10 cellular contexts compared by ENCODE assay signal in the genomic region with DNA sequence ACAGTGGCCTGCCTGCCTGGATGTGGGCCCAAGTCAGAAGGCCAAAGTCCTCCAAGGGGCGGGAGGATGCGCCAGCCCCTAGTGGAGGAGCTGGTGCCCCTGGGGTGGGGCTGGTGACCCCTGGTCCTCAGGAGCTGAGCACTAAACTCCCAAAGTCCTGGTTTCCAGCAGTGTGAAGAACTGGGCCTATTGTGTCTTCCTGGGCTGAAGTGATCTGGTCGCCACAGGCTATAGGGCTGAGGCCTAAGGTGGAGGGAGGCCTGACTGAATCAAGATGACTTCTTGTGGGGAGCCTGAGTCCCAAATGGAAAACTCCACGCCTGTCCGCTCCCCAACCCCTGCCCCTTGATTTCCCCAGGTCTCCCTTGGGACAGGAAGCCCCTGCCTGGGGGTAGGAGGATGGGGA. TPM values are rescaled to one million over a fixed set of nuclear protein-coding genes. Genes with fewer than 3 reads are reported as not detected.
DNase-seq lines count a peak whose midpoint lies in the region; ATAC-seq and TF ChIP-seq lines count a peak whose summit lies in the region.
"Had no signal": no experiment of that assay in that cellular context is flagged by ENCODE, and none has a peak within 500 bp of the region (broad histone marks: within the 10 kb centered on the region; RNA-seq: fewer than 3 reads in every experiment).

No MANE protein-coding gene starts in this region.

- POLR2A ChIA-PET in HEK293 (lab: Yijun Ruan, JAX): no interaction called here

- no peak for DNase-seq in left lobe of liver (ENCODE audit: low spot score)
- DNase-seq in stimulated activated CD8-positive, alpha-beta memory T cell treated with anti-CD3 and anti-CD28 coated beads, Interleukin-4, amount 100 ng/mL, for 48 hours: peak; percentile 44
- DNase-seq in NCI-H1105 (lab: John Stamatoyannopoulos, UW): no peak
- no peak for DNase-seq in midbrain (lab: John Stamatoyannopoulos, UW)
- DNase-seq: activated CD8-positive, alpha-beta memory T cell treated with anti-CD3 and anti-CD28 coated beads for 24 hours; NCI-H345 had no signal

- CTCF ChIA-PET in HEK293 (lab: Yijun Ruan, JAX): interaction anchor here (0.6 to 4.0 kb wide), 2 partner anchors 235 to 265 kb away, joined by 3 to 44 read pairs; no protein-coding TSS in a partner anchor

- H3K9me3 ChIP-seq in HEK293 (ENCODE audit: control insufficient read depth, insufficient read depth, low read depth, low read length): no peaks in the 10 kb centered on the region

- H3K4me1 ChIP-seq in HEK293 (ENCODE audit: control insufficient read depth, insufficient read depth, low read length): no peaks in the 10 kb centered on the region

- TF ChIP-seq CTCF in HEK293 (tag by site-specific recombination; IDR thresholded peaks at IDR 0.05): no peak

- H3K36me3 ChIP-seq in HEK293 (ENCODE audit: control insufficient read depth in 2 of 2, insufficient read depth in 1 of 2, low read length in 2 of 2): peaks cover 7 to 45% of the 10 kb centered on the region in 2 experiments; a peak in 2 of 3 replicates

- H3K27ac ChIP-seq in HEK293 (ENCODE audit: extremely low read depth, low read depth, low read length) (peak overlapping the region; percentile 2; the same call in 1 of the 2 replicates), angular gyrus (ENCODE audit: low read depth, low read length) (peak overlapping the region; percentile 15)

- ATAC-seq in left lobe of liver: peak; percentile 14
- no peak for ATAC-seq in HG02870 (IDR thresholded peaks at IDR 0.05; ENCODE audit: unreplicated experiment)
- no peak for ATAC-seq in GM21515 (IDR thresholded peaks at IDR 0.05; ENCODE audit: unreplicated experiment)

- no peak overlapping the region for H3K4me3 ChIP-seq in HEK293 (ENCODE audit: low read depth, low read length)

TF ChIP-seq in HEK293, 187 proteins besides CTCF, POLR2A, EP300 and RAD21:
- TF ChIP-seq, protein P1, sequence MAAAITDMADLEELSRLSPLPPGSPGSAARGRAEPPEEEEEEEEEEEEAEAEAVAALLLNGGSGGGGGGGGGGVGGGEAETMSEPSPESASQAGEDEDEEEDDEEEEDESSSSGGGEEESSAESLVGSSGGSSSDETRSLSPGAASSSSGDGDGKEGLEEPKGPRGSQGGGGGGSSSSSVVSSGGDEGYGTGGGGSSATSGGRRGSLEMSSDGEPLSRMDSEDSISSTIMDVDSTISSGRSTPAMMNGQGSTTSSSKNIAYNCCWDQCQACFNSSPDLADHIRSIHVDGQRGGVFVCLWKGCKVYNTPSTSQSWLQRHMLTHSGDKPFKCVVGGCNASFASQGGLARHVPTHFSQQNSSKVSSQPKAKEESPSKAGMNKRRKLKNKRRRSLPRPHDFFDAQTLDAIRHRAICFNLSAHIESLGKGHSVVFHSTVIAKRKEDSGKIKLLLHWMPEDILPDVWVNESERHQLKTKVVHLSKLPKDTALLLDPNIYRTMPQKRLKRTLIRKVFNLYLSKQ (tag by site-specific recombination; IDR thresholded peaks at IDR 0.05; ENCODE audit: borderline replicate concordance): no peak
- TF ChIP-seq PRDM2 (tag by site-specific recombination; IDR thresholded peaks at IDR 0.05; ENCODE audit: borderline replicate concordance): no peak
- TF ChIP-seq ZNF140 (tag by site-specific recombination; IDR thresholded peaks at IDR 0.05): no peak
- 0 out of 2 replicates have a peak, but pooled peaks have one; percentile 15 for TF ChIP-seq ZNF600 (tag by site-specific recombination; IDR thresholded peaks at IDR 0.05)
- no peak for TF ChIP-seq ZNF830 (tag by site-specific recombination; IDR thresholded peaks at IDR 0.05; ENCODE audit: low read depth)
- 0 out of 2 replicates have a peak, but pooled peaks have one; percentile 11 for TF ChIP-seq ZBTB8A (tag by site-specific recombination; IDR thresholded peaks at IDR 0.05)
- TF ChIP-seq TRIM28 (IDR thresholded peaks at IDR 0.05; ENCODE audit: borderline replicate concordance, low read length): no peak

RNA-seq across cellular contexts. Expression of gene FES, which starts 0.8 kb away (rescaled TPM):
- 39.4 TPM for total RNA-seq in left lobe of liver

RNA-seq across cellular contexts. Expression of gene FURIN, which starts 15.1 kb away (rescaled TPM):
- total RNA-seq in left lobe of liver: 281 TPM

RNA-seq across cellular contexts. Expression of gene MAN2A2, which starts 19.6 kb away (rescaled TPM):
- 96.9 TPM for total RNA-seq in left lobe of liver

RNA-seq across cellular contexts. Expression of gene HDDC3, which starts 48.8 kb away (rescaled TPM):
- total RNA-seq in left lobe of liver: 9.0 TPM

RNA-seq across cellular contexts. Expression of gene UNC45A, which starts 51.6 kb away (rescaled TPM):
- 32.7 TPM for total RNA-seq in left lobe of liver
